ENCODE assay signal across 1 cellular context in genomic region chr15:28589769-28590168, GRCh38.
TF ChIP-seq lines count a peak whose summit lies in the region.

No MANE protein-coding gene starts in this region.

TF ChIP-seq in HepG2, 621 proteins besides CTCF, POLR2A, EP300 and RAD21:
- TF ChIP-seq SAP130 (CRISPR knock-in tag; IDR thresholded peaks at IDR 0.05; ENCODE audit: low read depth) = 0 out of 2 replicates have a peak, but pooled peaks have one; percentile 18
